ENCODE assay signal across 18 cellular contexts in the genomic region with DNA sequence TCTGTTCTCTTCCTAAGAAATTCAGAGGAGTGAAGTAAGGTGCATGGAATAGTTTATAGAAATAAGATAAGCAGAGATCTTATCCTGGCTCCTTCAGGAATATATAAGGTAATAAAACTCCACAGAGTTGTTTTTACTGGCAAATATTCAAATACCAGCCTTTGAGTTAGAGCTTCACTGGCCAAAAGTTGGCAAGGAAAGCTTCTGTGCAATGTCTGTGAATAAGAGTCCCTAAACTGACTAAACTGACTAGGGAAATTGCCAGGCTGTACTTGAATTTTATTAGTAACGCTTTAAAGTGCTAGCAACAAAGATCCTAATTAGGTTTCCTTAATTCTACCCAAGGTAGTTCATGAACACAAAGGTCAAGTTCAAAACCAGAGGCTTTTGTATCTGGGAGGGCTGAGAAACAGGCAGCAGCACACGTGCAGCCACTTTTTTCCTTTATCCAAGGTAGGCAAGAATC.
DNase-seq lines count a peak whose midpoint lies in the region; TF ChIP-seq lines count a peak whose summit lies in the region.
"Had no signal": no experiment of that assay in that cellular context is flagged by ENCODE, and none has a peak within 500 bp of the region (broad histone marks: within the 10 kb centered on the region; RNA-seq: fewer than 3 reads in every experiment).

No MANE protein-coding gene starts in this region.

- no peak for TF ChIP-seq CTCF in fibroblast of pulmonary artery (IDR thresholded peaks at IDR 0.05; ENCODE audit: low read length, missing control alignments)
- no peak for TF ChIP-seq CTCF in suprapubic skin (IDR thresholded peaks at IDR 0.05)
- TF ChIP-seq CTCF in endothelial cell (IDR thresholded peaks at IDR 0.05; ENCODE audit: unreplicated experiment), result no peak

- no peaks in the 10 kb centered on the region for H3K27me3 Mint-ChIP-seq in endothelial cell (ENCODE audit: unreplicated experiment)
- H3K27me3 Mint-ChIP-seq: activated CD4-positive, alpha-beta memory T cell treated with anti-CD3 and anti-CD28 coated beads for 36 hours; CD4-positive, CD25-positive, alpha-beta regulatory T cell; IgD-negative memory B cell had no signal

- H3K36me3 ChIP-seq in SJCRH30, result no peaks in the 10 kb centered on the region
- H3K36me3 ChIP-seq in suprapubic skin, result no peaks in the 10 kb centered on the region
- H3K36me3 ChIP-seq: heart right ventricle, right atrium auricular region had no signal

- no peaks in the 10 kb centered on the region for H3K9me3 ChIP-seq in SJCRH30 (replicated peaks)
- no peaks in the 10 kb centered on the region for H3K9me3 ChIP-seq in suprapubic skin
- H3K9me3 ChIP-seq: heart right ventricle, right atrium auricular region had no signal

- DNase-seq in HT1080 (ENCODE audit: low read depth), result peak; percentile 65
- peak; percentile 9 to 53 for DNase-seq in SJCRH30
- DNase-seq in fibroblast of pulmonary artery (ENCODE audit: low read depth), result peak; percentile 54
- DNase-seq in suprapubic skin (ENCODE audit: low spot score in 2 of 2), result no peak
- DNase-seq in NK-92 treated with Interleukin-12 subunit alpha and Interleukin-12 subunit beta, amount 100 ng/mL, for 24 hours (lab: John Stamatoyannopoulos, UW), result no peak
- DNase-seq in endothelial cell (ENCODE audit: low spot score), result no peak
- no peak for DNase-seq in OCI-M2 (lab: John Stamatoyannopoulos, UW; ENCODE audit: unreplicated experiment)
- DNase-seq: activated CD4-positive, alpha-beta memory T cell treated with anti-CD3 and anti-CD28 coated beads for 36 hours; CD4-positive, CD25-positive, alpha-beta regulatory T cell; effector CD8-positive, alpha-beta T cell; heart right ventricle; left cardiac atrium; NCI-H146; SIG-M5; stimulated activated CD4-positive, alpha-beta T cell treated with anti-CD3 and anti-CD28 coated beads, Interleukin-4, amount 100 ng/mL, for 24 hours had no signal

- H3K9me3 Mint-ChIP-seq in endothelial cell (ENCODE audit: unreplicated experiment), result no peaks in the 10 kb centered on the region
- H3K9me3 Mint-ChIP-seq: activated CD4-positive, alpha-beta memory T cell treated with anti-CD3 and anti-CD28 coated beads for 36 hours had no signal

- no peak overlapping the region for H3K4me3 Mint-ChIP-seq in endothelial cell (ENCODE audit: unreplicated experiment)
- H3K4me3 Mint-ChIP-seq: activated CD4-positive, alpha-beta memory T cell treated with anti-CD3 and anti-CD28 coated beads for 36 hours; CD4-positive, CD25-positive, alpha-beta regulatory T cell; IgD-negative memory B cell; stimulated activated effector memory CD8-positive, alpha-beta T cell treated with anti-CD3 and anti-CD28 coated beads, Interleukin-12 subunit alpha, Interleukin-12 subunit beta, amount 100 ng/mL, for 72 hours had no signal

- no peak for TF ChIP-seq POLR2A in suprapubic skin (IDR thresholded peaks at IDR 0.05)

- H3K27ac ChIP-seq in SJCRH30, result no peak overlapping the region
- peak overlapping the region; percentile 16 for H3K27ac ChIP-seq in suprapubic skin

- H3K27me3 ChIP-seq in SJCRH30 (no peaks in the 10 kb centered on the region), suprapubic skin (no peaks in the 10 kb centered on the region)
- H3K27me3 ChIP-seq: heart right ventricle, right atrium auricular region had no signal

- H3K27ac Mint-ChIP-seq in endothelial cell (ENCODE audit: unreplicated experiment), result no peak overlapping the region
- H3K27ac Mint-ChIP-seq: activated CD4-positive, alpha-beta memory T cell treated with anti-CD3 and anti-CD28 coated beads for 36 hours; CD4-positive, CD25-positive, alpha-beta regulatory T cell; IgD-negative memory B cell; stimulated activated effector memory CD8-positive, alpha-beta T cell treated with anti-CD3 and anti-CD28 coated beads, Interleukin-12 subunit alpha, Interleukin-12 subunit beta, amount 100 ng/mL, for 72 hours had no signal

- peaks cover 15% of the 10 kb centered on the region for H3K36me3 Mint-ChIP-seq in endothelial cell (ENCODE audit: low read depth, unreplicated experiment)
- H3K36me3 Mint-ChIP-seq: activated CD4-positive, alpha-beta memory T cell treated with anti-CD3 and anti-CD28 coated beads for 36 hours; CD4-positive, CD25-positive, alpha-beta regulatory T cell; IgD-negative memory B cell; stimulated activated effector memory CD8-positive, alpha-beta T cell treated with anti-CD3 and anti-CD28 coated beads, Interleukin-12 subunit alpha, Interleukin-12 subunit beta, amount 100 ng/mL, for 72 hours had no signal

- no peak overlapping the region for H3K4me3 ChIP-seq in SJCRH30
- no peak overlapping the region for H3K4me3 ChIP-seq in fibroblast of pulmonary artery (replicated peaks; ENCODE audit: low read depth, low read length)
- no peak overlapping the region for H3K4me3 ChIP-seq in suprapubic skin
- H3K4me3 ChIP-seq: heart right ventricle, right atrium auricular region had no signal

- WGBS in suprapubic skin, result 54% methylated on average over 2 of the region's 2 CpGs

- peaks cover 3% of the 10 kb centered on the region; the same call in 1 of the 2 replicates for H3K4me1 ChIP-seq in SJCRH30
- peaks cover 9% of the 10 kb centered on the region for H3K4me1 ChIP-seq in suprapubic skin

- no peaks in the 10 kb centered on the region for H3K4me1 Mint-ChIP-seq in endothelial cell (ENCODE audit: unreplicated experiment)
- H3K4me1 Mint-ChIP-seq: CD4-positive, CD25-positive, alpha-beta regulatory T cell; IgD-negative memory B cell; stimulated activated effector memory CD8-positive, alpha-beta T cell treated with anti-CD3 and anti-CD28 coated beads, Interleukin-12 subunit alpha, Interleukin-12 subunit beta, amount 100 ng/mL, for 72 hours had no signal

- no peak for TF ChIP-seq EP300 in suprapubic skin (IDR thresholded peaks at IDR 0.05)

Comparison
In these comparisons a context has a peak if more than half of its experiments do, and no peak if none do; other contexts are left out.
1. DNase-seq: peak in HT1080 (single experiment), SJCRH30 (2 of 2) and fibroblast of pulmonary artery (single experiment); none in suprapubic skin (0 of 2), NK-92 treated with Interleukin-12 subunit alpha and Interleukin-12 subunit beta, amount 100 ng/mL, for 24 hours (single experiment), endothelial cell (single experiment) and OCI-M2 (single experiment).